ENCODE assay signal across 2 cellular contexts in genomic region chr1:181440510-181440909, GRCh38.
TF ChIP-seq lines count a peak whose summit lies in the region.

No MANE protein-coding gene starts in this region.

TF ChIP-seq in GM12878, 131 proteins besides CTCF, POLR2A, EP300 and RAD21 (continues in another document):
- TF ChIP-seq SIN3A (IDR thresholded peaks at IDR 0.05; ENCODE audit: low read depth, low read length) (no peak), TARDBP (IDR thresholded peaks at IDR 0.05; ENCODE audit: borderline replicate concordance) (no peak), KDM1A (IDR thresholded peaks at IDR 0.05; ENCODE audit: borderline replicate concordance) (no peak), E4F1 (IDR thresholded peaks at IDR 0.05; ENCODE audit: borderline replicate concordance, partially characterized antibody) (no peak), IRF3 (IDR thresholded peaks at IDR 0.05) (no peak), ZNF622 (IDR thresholded peaks at IDR 0.05) (no peak), MAX (IDR thresholded peaks at IDR 0.05; ENCODE audit: low read depth, low read length) (no peak), CEBPZ (IDR thresholded peaks at IDR 0.05; ENCODE audit: low read depth, low read length) (no peak), POLR2AphosphoS5 (IDR thresholded peaks at IDR 0.05; ENCODE audit: low read length) (no peak), PKNOX1 (IDR thresholded peaks at IDR 0.05) (no peak), BMI1 (IDR thresholded peaks at IDR 0.05; ENCODE audit: borderline replicate concordance) (no peak), CHD4 (IDR thresholded peaks at IDR 0.05) (no peak), BACH1 (IDR thresholded peaks at IDR 0.05; ENCODE audit: borderline replicate concordance) (no peak), KAT2A (conservative IDR thresholded peaks at IDR 0.05; ENCODE audit: control insufficient read depth, low read depth, low read length) (no peak), WRNIP1 (IDR thresholded peaks at IDR 0.05; ENCODE audit: borderline replicate concordance, low read depth, low read length) (no peak)

TF ChIP-seq in GM23338, 12 proteins besides CTCF, POLR2A, EP300 and RAD21:
- TF ChIP-seq REST (IDR thresholded peaks at IDR 0.05; ENCODE audit: unreplicated experiment) (no peak), EZH2phosphoT487 (IDR thresholded peaks at IDR 0.05; ENCODE audit: unreplicated experiment) (no peak), EZH2 (IDR thresholded peaks at IDR 0.05; ENCODE audit: low read depth, unreplicated experiment) (no peak), CREB1 (CRISPR knock-in tag; IDR thresholded peaks at IDR 0.05; ENCODE audit: low read depth) (no peak), POLR2AphosphoS5 (IDR thresholded peaks at IDR 0.05; ENCODE audit: low read depth) (no peak), JUNB (IDR thresholded peaks at IDR 0.05; ENCODE audit: unreplicated experiment) (no peak), STAT1 (IDR thresholded peaks at IDR 0.05; ENCODE audit: unreplicated experiment) (no peak), ZNF462 (CRISPR knock-in tag; IDR thresholded peaks at IDR 0.05) (no peak), NANOG (IDR thresholded peaks at IDR 0.05; ENCODE audit: borderline replicate concordance) (no peak), ZNF331 (CRISPR knock-in tag; IDR thresholded peaks at IDR 0.05; ENCODE audit: low read depth) (no peak), ETS1 (IDR thresholded peaks at IDR 0.05) (no peak), ZNF114 (CRISPR knock-in tag; IDR thresholded peaks at IDR 0.05) (no peak)
